8 cellular contexts compared by ENCODE assay signal in the genomic region with DNA sequence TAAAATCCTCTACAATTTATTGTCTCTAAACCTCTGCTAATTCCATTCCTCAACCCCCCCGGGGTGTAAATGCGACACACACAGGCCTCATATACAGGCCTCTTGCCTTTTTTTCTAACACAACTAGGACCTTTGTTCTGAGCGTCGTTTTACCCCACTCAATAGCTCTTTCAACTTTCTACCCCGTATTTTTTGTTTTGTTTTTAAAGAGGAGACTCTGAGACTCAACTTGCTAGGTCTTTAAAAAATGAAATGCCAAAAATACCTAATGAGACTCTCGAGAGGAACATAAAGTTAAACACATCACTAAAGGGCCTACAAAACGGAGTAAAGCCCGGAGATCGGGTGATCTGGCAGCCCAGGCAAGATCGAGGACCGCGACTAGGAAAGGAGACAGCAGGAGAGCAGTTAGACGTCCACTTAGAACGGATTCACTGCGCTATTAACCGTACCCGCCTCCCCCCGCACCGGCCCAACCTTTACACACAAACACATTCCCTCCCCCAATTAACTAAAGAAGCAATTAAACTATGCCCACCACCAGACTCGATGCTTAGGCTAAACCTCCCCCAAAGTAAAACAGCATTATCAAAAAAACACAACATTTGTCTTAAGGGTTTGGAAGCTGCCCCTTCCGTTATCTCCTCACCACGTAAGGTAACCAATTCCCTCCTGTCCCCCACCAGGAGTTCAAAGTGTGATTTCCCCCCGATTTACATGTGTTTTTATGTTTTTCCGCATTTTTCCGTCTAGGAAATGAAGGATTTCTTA. TPM values are rescaled to one million over a fixed set of nuclear protein-coding genes. Genes with fewer than 3 reads are reported as not detected.
DNase-seq lines count a peak whose midpoint lies in the region; ATAC-seq, FAIRE-seq and TF ChIP-seq lines count a peak whose summit lies in the region.

No MANE protein-coding gene starts in this region.

- intact Hi-C loops in body of pancreas (cut with DNase I): no loop called here

- DNase-seq in GM12891 (ENCODE audit: insufficient read length, low spot score) (no peak), RPMI7951 (ENCODE audit: low read depth) (peak; percentile 20), body of pancreas (peak in 2 of 4 donors; percentile 6 to 23), left kidney (ENCODE audit: low read depth, low spot score) (peak; percentile 59)
- DNase-seq in stimulated activated naive CD4-positive, alpha-beta T cell (lab: John Stamatoyannopoulos, UW): peak in 5 of 6 experiments; percentile 17 to 68 (median 47)

- H3K4me1 ChIP-seq in body of pancreas: peaks cover 16% of the 10 kb centered on the region

- WGBS in body of pancreas, 2 donors: 4 to 5% methylated on average over 25 of the region's 25 CpGs

- peak overlapping the region; percentile 86 to 99 (median 95) for H3K27ac ChIP-seq in body of pancreas

- peak; percentile 22; the same call in 1 of the 2 replicates for TF ChIP-seq POLR2A in GM12891 (IDR thresholded peaks at IDR 0.05; ENCODE audit: low read depth, low read length)
- TF ChIP-seq POLR2A in body of pancreas (IDR thresholded peaks at IDR 0.05): no peak

- TF ChIP-seq CTCF in body of pancreas (IDR thresholded peaks at IDR 0.05): no peak

- no peaks in the 10 kb centered on the region for H3K9me3 ChIP-seq in body of pancreas

- no peaks in the 10 kb centered on the region for H3K27me3 ChIP-seq in body of pancreas

- H3K36me3 ChIP-seq in body of pancreas (replicated peaks in 1 of 2; ENCODE audit: insufficient read depth in 1 of 2, low read depth in 2 of 2): no peaks in the 10 kb centered on the region

- peak overlapping the region in 1 of 2 donors; percentile 99 for H3K4me3 ChIP-seq in body of pancreas

- peak; percentile 74 for FAIRE-seq in GM12891 (lab: Jason Lieb, UNC)

- ATAC-seq in body of pancreas (no peak), GM19351 (IDR thresholded peaks at IDR 0.05; ENCODE audit: unreplicated experiment) (no peak), GM18517 (IDR thresholded peaks at IDR 0.05; ENCODE audit: unreplicated experiment) (no peak), GM21723 (IDR thresholded peaks at IDR 0.05; ENCODE audit: unreplicated experiment) (no peak)

TF ChIP-seq in GM12891, 5 proteins besides CTCF, POLR2A, EP300 and RAD21:
- no peak for TF ChIP-seq TAF1 (IDR thresholded peaks at IDR 0.05; ENCODE audit: low read depth, low read length)
- no peak for TF ChIP-seq POU2F2 (IDR thresholded peaks at IDR 0.05; ENCODE audit: low read depth, low read length)
- no peak for TF ChIP-seq POLR2AphosphoS5 (IDR thresholded peaks at IDR 0.05; ENCODE audit: low read depth, low read length)

RNA-seq across cellular contexts. Expression of gene TRIP12, which starts 1.6 kb away (rescaled TPM):
- polyA plus RNA-seq in GM12891 (2012; ENCODE audit: low read depth, missing spikeins): 55.3 TPM
- 105 and 107 TPM in 2 replicates for total RNA-seq in RPMI7951 (2014; rRNA removed; shearing (Covaris generic))
- 100 to 1,000 TPM in 1 of 2 donors, 10 to 100 TPM in 1; 77.6 to 170 TPM for total RNA-seq in body of pancreas

RNA-seq across cellular contexts. Expression of gene FBXO36, which starts 2.1 kb away (rescaled TPM):
- 0.87 TPM for polyA plus RNA-seq in GM12891 (2012; ENCODE audit: low read depth, missing spikeins)
- 5.2 and 6.4 TPM in 2 replicates for total RNA-seq in RPMI7951 (2014; rRNA removed; shearing (Covaris generic))
- total RNA-seq in body of pancreas: 1 to 10 TPM in 1 of 2 donors, under 1 TPM in 1; 0.52 to 2.0 TPM
